In genomic region chr15:68816795-68817303, GRCh38 we compare ENCODE assay signal across 8 cellular contexts. TPM values are rescaled to one million over a fixed set of nuclear protein-coding genes. Genes with fewer than 3 reads are reported as not detected.
DNase-seq lines count a peak whose midpoint lies in the region; ATAC-seq, FAIRE-seq and TF ChIP-seq lines count a peak whose summit lies in the region.

No MANE protein-coding gene starts in this region.

- 2% methylated on average over 13 of the region's 13 CpGs for WGBS in GM12878 (ENCODE audit: insufficient coverage, insufficient replicate concordance, low lambda C conversion rate, missing lambda C conversion rate)

- TSS peak; percentile 47 for BruUV-seq in GM12878 (replicated peaks; lab: Mats Ljungman, UMichigan)

- no peaks in the 10 kb centered on the region for H3K27me3 ChIP-seq in GM12878 (replicated peaks in 1 of 2; ENCODE audit: control insufficient read depth in 2 of 2, insufficient read depth in 2 of 2, low read length in 1 of 2)

- H3K4me2 ChIP-seq in GM12878 (ENCODE audit: control insufficient read depth, insufficient read depth): peak overlapping the region; percentile 90

- H3K36me3 ChIP-seq in GM12878 (ENCODE audit: control insufficient read depth in 2 of 2, insufficient read depth in 2 of 2, low read length in 1 of 2): peaks cover 3 to 9% of the 10 kb centered on the region in 2 experiments; a peak in 3 of 4 replicates

- no peaks in the 10 kb centered on the region for H3K27me3 Mint-ChIP-seq in IgD-negative memory B cell

- ATAC-seq in GM12878 (no peak), GM21619 (IDR thresholded peaks at IDR 0.05; ENCODE audit: unreplicated experiment) (no peak)

- H3K79me2 ChIP-seq in GM12878 (ENCODE audit: control insufficient read depth, insufficient read depth, low read length): peaks cover 97% of the 10 kb centered on the region

- no peak for TF ChIP-seq RAD21 in GM12878 (IDR thresholded peaks at IDR 0.05; ENCODE audit: insufficient read depth, low read depth, low read length)

- peak overlapping the region; percentile 98 for H3K4me3 ChIP-seq in GM12878

- POLR2A ChIA-PET in GM12878 (lab: Charles Lee): interaction anchor here (0.9 to 6.8 kb wide), 5 partner anchors 12 to 25 kb away, joined by 3 to 77 read pairs (median 3); no protein-coding TSS in a partner anchor

- H3K36me3 Mint-ChIP-seq in IgD-negative memory B cell: peaks cover 2% of the 10 kb centered on the region

- CTCF ChIA-PET in GM12878 (lab: Yijun Ruan, JAX): interaction anchor here (0.7 to 3.3 kb wide), 8 partner anchors 10 to 82 kb away, joined by 3 to 20 read pairs (median 4); no protein-coding TSS in a partner anchor

- H3K9me3 Mint-ChIP-seq in IgD-negative memory B cell: no peaks in the 10 kb centered on the region

- H3K9ac ChIP-seq in GM12878 (ENCODE audit: control insufficient read depth, insufficient read depth, low read length): peak overlapping the region; percentile 99

- peak; percentile 44 for DNase-seq in CD1c-positive myeloid dendritic cell (ENCODE audit: extremely low spot score)
- DNase-seq in GM12878 (ENCODE audit: low read depth, low spot score): no peak
- peak; percentile 47 for DNase-seq in kidney tubule cell (ENCODE audit: low spot score)
- DNase-seq in substantia nigra (lab: John Stamatoyannopoulos, UW): no peak
- DNase-seq in NCI-H524 treated with DMSO at 0.1 percent for 48 hours (lab: John Stamatoyannopoulos, UW): no peak
- no peak for DNase-seq in KG1 (lab: John Stamatoyannopoulos, UW)

- peaks cover 40 to 42% (median 42%) of the 10 kb centered on the region in 3 donors for H3K4me1 Mint-ChIP-seq in IgD-negative memory B cell

- RAD21 ChIA-PET in GM12878 (lab: Charles Lee; ENCODE audit: unreplicated experiment): interaction anchor here (1.0 to 5.8 kb wide), 4 partner anchors 19 to 60 kb away, joined by 3 to 56 read pairs (median 5); no protein-coding TSS in a partner anchor

- TF ChIP-seq EP300 in GM12878 (IDR thresholded peaks at IDR 0.05; ENCODE audit: borderline replicate concordance in 1 of 2, control insufficient read depth in 1 of 2, low read depth in 2 of 2, low read length in 2 of 2): no peak

- H3K27ac ChIP-seq in GM12878 (ENCODE audit: control insufficient read depth, insufficient read depth): peak overlapping the region; percentile 99
- H3K27ac ChIP-seq in substantia nigra (ENCODE audit: low read depth, low read length, poor library complexity, severe bottlenecking): peak overlapping the region; percentile 97

- TF ChIP-seq CTCF in GM12878 (IDR thresholded peaks at IDR 0.05 in 2 of 3, conservative IDR thresholded peaks at IDR 0.05 in 1 of 3; ENCODE audit: control insufficient read depth in 2 of 3, extremely low read depth in 1 of 3, insufficient read depth in 1 of 3, low read depth in 3 of 3, low read length in 3 of 3): no peak

- H3K9me3 ChIP-seq in GM12878 (replicated peaks; ENCODE audit: control insufficient read depth, insufficient read depth, low read length): no peaks in the 10 kb centered on the region

- peaks cover 7% of the 10 kb centered on the region; the same call in 1 of the 2 replicates for H4K20me1 ChIP-seq in GM12878 (ENCODE audit: control insufficient read depth, insufficient read depth)

- intact Hi-C loops in GM12878 (cut with micrococcal nuclease; ENCODE audit: unreplicated experiment): loop anchor here (1.0 kb wide), 1 partner anchor 22 kb away; no protein-coding TSS in a partner anchor

- no peak for FAIRE-seq in GM12878 (lab: Jason Lieb, UNC)

- peak overlapping the region; percentile 34 for H2AFZ ChIP-seq in GM12878 (ENCODE audit: control insufficient read depth, low read depth, low read length)

- in situ Hi-C loops in GM12878 (cut with MboI): loop anchor here (25.0 kb wide), 1 partner anchor 1280 kb away; the partner anchor contains the start of gene MAP2K5

- peak overlapping the region; percentile 82 to 96 (median 93) for H3K27ac Mint-ChIP-seq in IgD-negative memory B cell

- peak overlapping the region; percentile 90 to 99 (median 96) for H3K4me3 Mint-ChIP-seq in IgD-negative memory B cell

- SMC1A ChIA-PET in GM12878 (lab: Charles Lee; ENCODE audit: uncharacterized antibody, unreplicated experiment): interaction anchor here (0.8 to 7.6 kb wide), 11 partner anchors 10 to 59 kb away, joined by 3 to 67 read pairs (median 4); no protein-coding TSS in a partner anchor

- TF ChIP-seq POLR2A in GM12878 (IDR thresholded peaks at IDR 0.05; ENCODE audit: low read depth, low read length): no peak

- peaks cover 15% of the 10 kb centered on the region for H3K4me1 ChIP-seq in GM12878 (ENCODE audit: control insufficient read depth, insufficient read depth, low read length)

TF ChIP-seq in GM12878, 131 proteins besides CTCF, POLR2A, EP300 and RAD21:
- TF ChIP-seq MEF2B (IDR thresholded peaks at IDR 0.05; ENCODE audit: partially characterized antibody, poor library complexity, severe bottlenecking) (no peak), ATF3 (IDR thresholded peaks at IDR 0.05; ENCODE audit: borderline replicate concordance, extremely low read depth, low read depth, low read length) (no peak), WRNIP1 (IDR thresholded peaks at IDR 0.05; ENCODE audit: borderline replicate concordance, low read depth, low read length) (peak; percentile 28; the same call in 1 of the 2 replicates), SREBF1 (IDR thresholded peaks at IDR 0.05; ENCODE audit: low read length) (0 out of 2 replicates have a peak, but pooled peaks have one; percentile 4), POU2F2 (IDR thresholded peaks at IDR 0.05; ENCODE audit: borderline replicate concordance, low read depth, low read length) (no peak), TARDBP (IDR thresholded peaks at IDR 0.05; ENCODE audit: borderline replicate concordance) (no peak)

RNA-seq across cellular contexts. Expression of gene ANP32A, which starts 3.8 kb away (rescaled TPM):
- 110 TPM for polyA plus RNA-seq in IgD-negative memory B cell
- 115 and 122 TPM in 2 replicates for total RNA-seq in GM12878 (2013; cell fraction: nucleolus; rRNA removed)
- total RNA-seq in GM12878 (2014; rRNA removed): 113 and 115 TPM in 2 replicates
- 232 and 235 TPM in 2 replicates for total RNA-seq in GM12878 (2014; rRNA removed; fragmentation: Illumina TruSeq; extraction: Trizol)
- total RNA-seq in GM12878 (2021): 227 and 244 TPM in 2 replicates
- 105 TPM for polyA plus RNA-seq in GM12878 (2011; ENCODE audit: low read depth)
- 170 and 224 TPM in 2 replicates for polyA plus RNA-seq in GM12878 (2011; rRNA removed)
- 77.2 and 86.6 TPM in 2 replicates for polyA plus RNA-seq in GM12878 (2011; cell fraction: cytosol; rRNA removed)
- 56.0 and 69.4 TPM in 2 replicates for polyA plus RNA-seq in GM12878 (2011; cell fraction: nucleus; rRNA removed)
- 179 and 207 TPM in 2 replicates for polyA plus RNA-seq in GM12878 (2012)
- 666 and 753 TPM in 2 replicates for polyA plus RNA-seq in GM12878 (2014; fragmentation: Illumina TruSeq; extraction: Trizol)
- 10 to 100 TPM; 29.6 to 35.3 TPM for polyA plus RNA-seq in GM12878 (2014; fragmentation: Nextera tagmentation; extraction: Ambion mirVana)
- polyA plus RNA-seq in GM12878 (2014; rRNA removed): 247 and 261 TPM in 2 replicates
- polyA plus RNA-seq in GM12878 (2016; fragmentation: Nextera tagmentation; extraction: Ambion mirVana): 100 to 1,000 TPM; 232 to 271 TPM
- polyA minus RNA-seq in GM12878 (2011; rRNA and poly(A)+ RNA removed): 62.1 and 70.0 TPM in 2 replicates
- polyA minus RNA-seq in GM12878 (2011; cell fraction: cytosol; rRNA and poly(A)+ RNA removed): 39.3 and 49.7 TPM in 2 replicates
- polyA minus RNA-seq in GM12878 (2011; cell fraction: nucleus; rRNA and poly(A)+ RNA removed): 31.4 and 59.3 TPM in 2 replicates

Comparison
In these comparisons a context has a peak if more than half of its experiments do, and no peak if none do; other contexts are left out.
1. DNase-seq: peak in CD1c-positive myeloid dendritic cell (single experiment) and kidney tubule cell (single experiment); none in GM12878 (single experiment), substantia nigra (0 of 49), NCI-H524 treated with DMSO at 0.1 percent for 48 hours (single experiment) and KG1 (single experiment).